19 cellular contexts compared by ENCODE assay signal in genomic region chr11:813440-814096, GRCh38. TPM values are rescaled to one million over a fixed set of nuclear protein-coding genes. Genes with fewer than 3 reads are reported as not detected.
DNase-seq lines count a peak whose midpoint lies in the region; ATAC-seq and TF ChIP-seq lines count a peak whose summit lies in the region.
"Had no signal": no experiment of that assay in that cellular context is flagged by ENCODE, and none has a peak within 500 bp of the region (broad histone marks: within the 10 kb centered on the region; RNA-seq: fewer than 3 reads in every experiment).

No MANE protein-coding gene starts in this region.

- H3K4me3 ChIP-seq in DOHH2 (ENCODE audit: low read length) (no peak overlapping the region), GM23338 (no peak overlapping the region), SK-N-SH (ENCODE audit: low read depth in 2 of 2, low read length in 1 of 2) (no peak overlapping the region)
- no peak overlapping the region for H3K4me3 ChIP-seq in CD8-positive, alpha-beta T cell (ENCODE audit: low read depth, low read length)
- H3K4me3 ChIP-seq: right atrium auricular region, thoracic aorta had no signal

- H3K9me3 Mint-ChIP-seq in GM23338 (peaks cover 5% of the 10 kb centered on the region; the same call in 1 of the 3 replicates), glutamatergic neuron (ENCODE audit: unreplicated experiment) (peaks cover 5% of the 10 kb centered on the region)
- no peaks in the 10 kb centered on the region for H3K9me3 Mint-ChIP-seq in CD8-positive, alpha-beta T cell
- H3K9me3 Mint-ChIP-seq: activated T-helper 17 cell treated with anti-CD3 and anti-CD28 coated beads, Interleukin-2, amount 50 U/mL, for 72 hours had no signal

- H3F3A ChIP-seq in DOHH2 (ENCODE audit: control insufficient read depth, insufficient read depth) (peaks cover 58% of the 10 kb centered on the region), GM23338 (replicated peaks; ENCODE audit: low read depth) (peaks cover 47% of the 10 kb centered on the region), SK-N-SH (replicated peaks; ENCODE audit: insufficient read depth) (peaks cover 34% of the 10 kb centered on the region)

- H3K4me2 ChIP-seq in DOHH2 (ENCODE audit: low read length) (no peak overlapping the region), GM23338 (no peak overlapping the region), SK-N-SH (no peak overlapping the region)

- peak overlapping the region; percentile 85; the same call in 1 of the 2 replicates for H3K27ac Mint-ChIP-seq in GM23338
- H3K27ac Mint-ChIP-seq in glutamatergic neuron (ENCODE audit: unreplicated experiment): no peak overlapping the region
- H3K27ac Mint-ChIP-seq in CD8-positive, alpha-beta T cell: no peak overlapping the region
- H3K27ac Mint-ChIP-seq: activated T-helper 17 cell treated with anti-CD3 and anti-CD28 coated beads, Interleukin-2, amount 50 U/mL, for 72 hours had no signal

- 85% methylated on average over 3 of the region's 9 CpGs for WGBS in SK-N-SH (ENCODE audit: low lambda C conversion rate)

- H2AFZ ChIP-seq in GM23338 (no peak overlapping the region), SK-N-SH (ENCODE audit: low read depth) (no peak overlapping the region)

- no peak for TF ChIP-seq RAD21 in SK-N-SH (IDR thresholded peaks at IDR 0.05; ENCODE audit: low read length)

- H3K79me2 ChIP-seq in DOHH2 (ENCODE audit: control insufficient read depth, low read length) (peaks cover 34% of the 10 kb centered on the region), GM23338 (replicated peaks; ENCODE audit: insufficient read depth) (peaks cover 25% of the 10 kb centered on the region), SK-N-SH (ENCODE audit: insufficient read depth) (peaks cover 39% of the 10 kb centered on the region)

- H3K9ac ChIP-seq in SK-N-SH: no peak overlapping the region

- TF ChIP-seq EP300 in SK-N-SH (IDR thresholded peaks at IDR 0.05; ENCODE audit: borderline replicate concordance in 1 of 2, low read depth in 1 of 2, low read length in 1 of 2): no peak

- peaks cover 20% of the 10 kb centered on the region; the same call in 1 of the 2 replicates for H4K20me1 ChIP-seq in DOHH2 (ENCODE audit: control insufficient read depth, insufficient read depth, low read depth, low read length)
- H4K20me1 ChIP-seq in GM23338 (replicated peaks; ENCODE audit: insufficient read depth): peaks cover 20% of the 10 kb centered on the region
- H4K20me1 ChIP-seq in SK-N-SH (ENCODE audit: insufficient read depth): peaks cover 30% of the 10 kb centered on the region

- peaks cover 22% of the 10 kb centered on the region for H3K4me1 Mint-ChIP-seq in GM23338
- H3K4me1 Mint-ChIP-seq in glutamatergic neuron (ENCODE audit: low read depth, unreplicated experiment): peaks cover 11% of the 10 kb centered on the region
- H3K4me1 Mint-ChIP-seq in CD8-positive, alpha-beta T cell (ENCODE audit: low read depth): peaks cover 21% of the 10 kb centered on the region

- H3K36me3 Mint-ChIP-seq in GM23338 (ENCODE audit: low read depth): peaks cover 46% of the 10 kb centered on the region
- no peaks in the 10 kb centered on the region for H3K36me3 Mint-ChIP-seq in glutamatergic neuron (ENCODE audit: unreplicated experiment)
- peaks cover 32% of the 10 kb centered on the region for H3K36me3 Mint-ChIP-seq in CD8-positive, alpha-beta T cell

- no peak overlapping the region for H3K4me3 Mint-ChIP-seq in GM23338
- no peak overlapping the region for H3K4me3 Mint-ChIP-seq in glutamatergic neuron (ENCODE audit: unreplicated experiment)
- H3K4me3 Mint-ChIP-seq in CD8-positive, alpha-beta T cell: no peak overlapping the region

- no peak for DNase-seq in GM23338 (ENCODE audit: low spot score)
- no peak for DNase-seq in SK-N-SH
- DNase-seq in glutamatergic neuron: peak; percentile 14
- no peak for DNase-seq in CD8-positive, alpha-beta T cell
- DNase-seq: cortex of kidney; EL; KBM-7; mesendoderm; NCI-H1105 treated with DMSO at 0.1 percent for 48 hours; stimulated activated CD4-positive, alpha-beta T cell treated with anti-CD3 and anti-CD28 coated beads, Interleukin-1b, Interleukin-23, amount 100 ng/mL, for 48 hours had no signal

- intact Hi-C loops in CD8-positive, alpha-beta T cell (cut with DNase I, micrococcal nuclease): no loop called here

- POLR2A ChIA-PET in SK-N-SH (lab: Yijun Ruan, JAX): no interaction called here
- POLR2A ChIA-PET in CD8-positive, alpha-beta T cell (lab: Charles Lee): no interaction called here

- ATAC-seq in GM23338 (no peak; the same call in 2 of the 3 replicates), HG02981 (IDR thresholded peaks at IDR 0.05; ENCODE audit: unreplicated experiment) (no peak), GM19397 (IDR thresholded peaks at IDR 0.05; ENCODE audit: unreplicated experiment) (no peak)
- no peak for ATAC-seq in CD8-positive, alpha-beta T cell
- ATAC-seq: activated T-helper 17 cell treated with anti-CD3 and anti-CD28 coated beads, Interleukin-2, amount 50 U/mL, for 72 hours had no signal

- H3K27me3 ChIP-seq in DOHH2 (ENCODE audit: control insufficient read depth, low read length) (no peaks in the 10 kb centered on the region), GM23338 (ENCODE audit: insufficient read depth) (no peaks in the 10 kb centered on the region), SK-N-SH (ENCODE audit: insufficient read depth) (no peaks in the 10 kb centered on the region)
- no peaks in the 10 kb centered on the region for H3K27me3 ChIP-seq in CD8-positive, alpha-beta T cell (ENCODE audit: insufficient read depth, low read length)
- H3K27me3 ChIP-seq: neutrophil, right atrium auricular region had no signal

- H3K36me3 ChIP-seq in DOHH2 (ENCODE audit: control insufficient read depth, low read length) (peaks cover 60% of the 10 kb centered on the region), GM23338 (ENCODE audit: insufficient read depth) (peaks cover 22% of the 10 kb centered on the region), SK-N-SH (replicated peaks in 1 of 2; ENCODE audit: control insufficient read depth in 1 of 2, insufficient read depth in 2 of 2, low read length in 1 of 2) (peaks cover 27 to 28% of the 10 kb centered on the region in 2 experiments)
- peaks cover 22% of the 10 kb centered on the region for H3K36me3 ChIP-seq in CD8-positive, alpha-beta T cell (ENCODE audit: insufficient read depth, low read length)

- TF ChIP-seq CTCF in DOHH2 (IDR thresholded peaks at IDR 0.05; ENCODE audit: low read depth, low read length, poor library complexity, severe bottlenecking) (no peak), GM23338 (conservative IDR thresholded peaks at IDR 0.05; ENCODE audit: low read depth in 2 of 2) (no peak), SK-N-SH (IDR thresholded peaks at IDR 0.05) (no peak), glutamatergic neuron (IDR thresholded peaks at IDR 0.05; ENCODE audit: partially characterized antibody, unreplicated experiment) (no peak)
- no peak for TF ChIP-seq CTCF in CD8-positive, alpha-beta T cell (IDR thresholded peaks at IDR 0.05)

- H3K4me1 ChIP-seq in DOHH2 (ENCODE audit: control insufficient read depth, low read length) (peaks cover 30% of the 10 kb centered on the region), GM23338 (ENCODE audit: insufficient read depth) (peaks cover 17% of the 10 kb centered on the region), SK-N-SH (ENCODE audit: control insufficient read depth in 1 of 2, insufficient read depth in 2 of 2, low read depth in 1 of 2, low read length in 1 of 2) (peaks cover under 1 to 21% of the 10 kb centered on the region in 2 experiments; a peak in 2 of 4 replicates)
- peaks cover 27% of the 10 kb centered on the region for H3K4me1 ChIP-seq in CD8-positive, alpha-beta T cell (ENCODE audit: insufficient read depth, low read length)

- CTCF ChIA-PET in SK-N-SH (lab: Yijun Ruan, JAX): no interaction called here
- CTCF ChIA-PET in CD8-positive, alpha-beta T cell (lab: Charles Lee): no interaction called here

- H3K9me2 ChIP-seq in DOHH2 (replicated peaks; ENCODE audit: control insufficient read depth, low read length): no peaks in the 10 kb centered on the region
- H3K9me2 ChIP-seq in GM23338 (ENCODE audit: insufficient read depth): no peaks in the 10 kb centered on the region
- no peaks in the 10 kb centered on the region for H3K9me2 ChIP-seq in SK-N-SH

- H3K27ac ChIP-seq in DOHH2 (ENCODE audit: low read depth, low read length): peak overlapping the region; percentile 8
- H3K27ac ChIP-seq in GM23338 (ENCODE audit: low read depth): peak overlapping the region; percentile 94
- no peak overlapping the region for H3K27ac ChIP-seq in SK-N-SH (ENCODE audit: low read depth in 2 of 2, low read length in 1 of 2)
- no peak overlapping the region for H3K27ac ChIP-seq in CD8-positive, alpha-beta T cell (ENCODE audit: low read depth, low read length)
- H3K27ac ChIP-seq: C4-2B, epithelial cell of prostate, neutrophil, right atrium auricular region, thoracic aorta had no signal

- no peaks in the 10 kb centered on the region for H3K9me3 ChIP-seq in DOHH2 (ENCODE audit: control insufficient read depth, insufficient read depth, low read length)
- H3K9me3 ChIP-seq in SK-N-SH: no peaks in the 10 kb centered on the region
- H3K9me3 ChIP-seq in CD8-positive, alpha-beta T cell (ENCODE audit: low read length): no peaks in the 10 kb centered on the region
- H3K9me3 ChIP-seq: neutrophil, right atrium auricular region, thoracic aorta had no signal

- H3K27me3 Mint-ChIP-seq in GM23338 (ENCODE audit: insufficient read depth, low read depth, poor library complexity) (peaks cover 34% of the 10 kb centered on the region), glutamatergic neuron (ENCODE audit: unreplicated experiment) (peaks cover 8% of the 10 kb centered on the region)
- no peaks in the 10 kb centered on the region for H3K27me3 Mint-ChIP-seq in CD8-positive, alpha-beta T cell (ENCODE audit: low read depth)
- H3K27me3 Mint-ChIP-seq: activated T-helper 17 cell treated with anti-CD3 and anti-CD28 coated beads, Interleukin-2, amount 50 U/mL, for 72 hours had no signal

RNA-seq across cellular contexts. Expression of gene RPLP2, which starts 3.8 kb away (rescaled TPM):
- total RNA-seq in GM23338 (2014; rRNA removed; shearing (Covaris generic)): 428 and 518 TPM in 2 replicates
- polyA plus RNA-seq in GM23338 (2016; fragmentation: Nextera tagmentation; extraction: Ambion mirVana) (1,782 and 2,023 TPM in 2 replicates), SK-N-SH (2012; rRNA removed) (390 and 799 TPM in 2 replicates)
- 554 and 966 TPM in 2 replicates for polyA plus RNA-seq in SK-N-SH (2012; cell fraction: cytosol; rRNA removed)
- 280 and 461 TPM in 2 replicates for polyA plus RNA-seq in SK-N-SH (2012; cell fraction: nucleus; rRNA removed)
- 997 TPM for total RNA-seq in glutamatergic neuron (ENCODE audit: unreplicated experiment)
- total RNA-seq in CD8-positive, alpha-beta T cell: 1,000 to 10,000 TPM; 5,702 to 5,720 TPM

RNA-seq across cellular contexts. Expression of gene PNPLA2, which starts 5.1 kb away (rescaled TPM):
- 33.4 and 45.6 TPM in 2 replicates for total RNA-seq in GM23338 (2014; rRNA removed; shearing (Covaris generic))
- polyA plus RNA-seq in GM23338 (2016; fragmentation: Nextera tagmentation; extraction: Ambion mirVana) (31.1 and 32.3 TPM in 2 replicates), SK-N-SH (2012; rRNA removed) (47.7 and 60.3 TPM in 2 replicates)
- 24.0 and 41.7 TPM in 2 replicates for polyA plus RNA-seq in SK-N-SH (2012; cell fraction: cytosol; rRNA removed)
- polyA plus RNA-seq in SK-N-SH (2012; cell fraction: nucleus; rRNA removed): 222 and 344 TPM in 2 replicates
- total RNA-seq in glutamatergic neuron (ENCODE audit: unreplicated experiment): 32.3 TPM
- 100 to 1,000 TPM; 210 to 234 TPM for total RNA-seq in CD8-positive, alpha-beta T cell

RNA-seq across cellular contexts. Expression of gene PIDD1, which starts 8.5 kb away (rescaled TPM):
- 26.0 and 37.6 TPM in 2 replicates for total RNA-seq in GM23338 (2014; rRNA removed; shearing (Covaris generic))
- 22.7 and 25.6 TPM in 2 replicates for polyA plus RNA-seq in GM23338 (2016; fragmentation: Nextera tagmentation; extraction: Ambion mirVana)
- polyA plus RNA-seq in SK-N-SH (2012; rRNA removed): 25.5 and 27.4 TPM in 2 replicates
- polyA plus RNA-seq in SK-N-SH (2012; cell fraction: cytosol; rRNA removed): 4.7 and 7.9 TPM in 2 replicates
- polyA plus RNA-seq in SK-N-SH (2012; cell fraction: nucleus; rRNA removed): 191 and 281 TPM in 2 replicates
- total RNA-seq in glutamatergic neuron (ENCODE audit: unreplicated experiment): 37.0 TPM
- 10 to 100 TPM; 21.2 to 29.6 TPM for total RNA-seq in CD8-positive, alpha-beta T cell

RNA-seq across cellular contexts. Expression of gene CRACR2B, which starts 14.2 kb away (rescaled TPM):
- total RNA-seq in GM23338 (2014; rRNA removed; shearing (Covaris generic)): 58.0 and 64.1 TPM in 2 replicates
- 55.9 and 59.4 TPM in 2 replicates for polyA plus RNA-seq in GM23338 (2016; fragmentation: Nextera tagmentation; extraction: Ambion mirVana)
- 0.94 and 1.1 TPM in 2 replicates for polyA plus RNA-seq in SK-N-SH (2012; rRNA removed)
- polyA plus RNA-seq in SK-N-SH (2012; cell fraction: cytosol; rRNA removed): 0.21 and 0.28 TPM in 2 replicates
- 3.8 and 5.0 TPM in 2 replicates for polyA plus RNA-seq in SK-N-SH (2012; cell fraction: nucleus; rRNA removed)
- 19.7 TPM for total RNA-seq in glutamatergic neuron (ENCODE audit: unreplicated experiment)
- total RNA-seq in CD8-positive, alpha-beta T cell: under 1 TPM; 0.30 to 0.81 TPM

RNA-seq across cellular contexts. Expression of gene SLC25A22, which starts 15.5 kb away (rescaled TPM):
- 41.2 and 46.4 TPM in 2 replicates for total RNA-seq in GM23338 (2014; rRNA removed; shearing (Covaris generic))
- polyA plus RNA-seq in GM23338 (2016; fragmentation: Nextera tagmentation; extraction: Ambion mirVana) (20.2 and 21.0 TPM in 2 replicates), SK-N-SH (2012; rRNA removed) (40.2 and 50.9 TPM in 2 replicates)
- polyA plus RNA-seq in SK-N-SH (2012; cell fraction: cytosol; rRNA removed): 20.4 and 33.0 TPM in 2 replicates
- polyA plus RNA-seq in SK-N-SH (2012; cell fraction: nucleus; rRNA removed): 136 and 178 TPM in 2 replicates
- 93.9 TPM for total RNA-seq in glutamatergic neuron (ENCODE audit: unreplicated experiment)
- total RNA-seq in CD8-positive, alpha-beta T cell: 10 to 100 TPM; 11.6 to 15.7 TPM

Comparison
In these comparisons a context has a peak if more than half of its experiments do, and no peak if none do; other contexts are left out.
1. H3K27ac ChIP-seq: peak in DOHH2 (single experiment) and GM23338 (single experiment); none in SK-N-SH (0 of 2) and CD8-positive, alpha-beta T cell (single experiment).